ENCODE assay signal across 25 cellular contexts in the genomic region with DNA sequence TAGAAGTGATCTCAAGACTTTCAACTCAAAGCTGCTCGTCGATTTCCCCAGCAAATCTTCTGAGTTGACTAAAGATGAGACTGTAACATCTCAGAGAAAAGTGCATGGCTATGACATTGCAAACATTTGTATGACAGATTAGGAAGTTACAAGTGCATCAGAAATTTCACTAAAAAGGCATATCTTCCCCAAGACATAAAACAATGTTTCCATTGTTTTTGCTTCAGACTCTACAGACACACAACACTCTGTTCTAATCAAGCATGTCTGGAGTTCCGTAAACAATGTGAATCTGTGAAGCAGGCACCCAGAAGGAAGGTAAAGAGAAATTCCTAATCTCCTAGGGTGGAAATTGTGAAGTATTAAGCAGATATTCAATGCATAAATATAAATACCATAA.
"Had no signal": no experiment of that assay in that cellular context is flagged by ENCODE, and none has a peak within 500 bp of the region (broad histone marks: within the 10 kb centered on the region; RNA-seq: fewer than 3 reads in every experiment).

No MANE protein-coding gene starts in this region.

- H3K9me3 Mint-ChIP-seq: activated B cell treated with CpG ODN at 0.5 μM for 24 hours; activated naive CD4-positive, alpha-beta T cell treated with anti-CD3 and anti-CD28 coated beads, Interleukin-2, amount 50 U/mL, for 24 hours had no signal

- DNase-seq: activated B cell treated with CpG ODN at 0.5 μM for 24 hours; activated CD4-positive, alpha-beta T cell treated with anti-CD3 and anti-CD28 coated beads for 1 hour; activated CD4-positive, alpha-beta T cell treated with anti-CD3 and anti-CD28 coated beads, Interleukin-2, amount 10 ng/mL, durations not matched to agents 24 days and 14 days; activated CD4-positive, alpha-beta T cell treated with anti-CD3 and anti-CD28 coated beads, Interleukin-2, amount 50 U/mL, for 48 hours; activated CD8-positive, alpha-beta memory T cell treated with anti-CD3 and anti-CD28 coated beads, Interleukin-2, amount 10 ng/mL, durations not matched to agents 7 days and 5 days; activated effector memory CD4-positive, alpha-beta T cell treated with Interleukin-2 at 50 U/mL for 16 hours; activated naive CD4-positive, alpha-beta T cell; activated naive CD8-positive, alpha-beta T cell treated with anti-CD3 and anti-CD28 coated beads, Interleukin-2, amount 50 U/mL, for 24 hours; activated T-cell treated with anti-CD3 and anti-CD28 coated beads, Interleukin-2, amount 50 U/mL, for 24 hours; amniotic stem cell; body of pancreas; central memory CD4-positive, alpha-beta T cell; Kasumi-1; NCI-H1092 treated with DMSO at 0.1 percent for 48 hours; NCI-H1417 treated with DMSO at 0.1 percent for 48 hours; NCI-H1694; NCI-H2029 treated with DMSO at 0.1 percent for 48 hours; NCI-H345; NCI-H510A treated with DMSO at 0.1 percent for 48 hours; Peyer's patch; SHP77; T-helper 17 cell; T-helper 9 cell had no signal

- H3K27ac Mint-ChIP-seq: activated B cell treated with CpG ODN at 0.5 μM for 24 hours; activated CD4-positive, alpha-beta T cell treated with anti-CD3 and anti-CD28 coated beads, Interleukin-2, amount 10 ng/mL, durations not matched to agents 24 days and 14 days; activated CD8-positive, alpha-beta memory T cell treated with anti-CD3 and anti-CD28 coated beads, Interleukin-2, amount 10 ng/mL, durations not matched to agents 7 days and 5 days; activated naive CD4-positive, alpha-beta T cell treated with anti-CD3 and anti-CD28 coated beads, Interleukin-2, amount 50 U/mL, for 24 hours; activated naive CD8-positive, alpha-beta T cell treated with anti-CD3 and anti-CD28 coated beads, Interleukin-2, amount 50 U/mL, for 24 hours; activated T-cell treated with anti-CD3 and anti-CD28 coated beads, Interleukin-2, amount 50 U/mL, for 24 hours; activated T-helper 1 cell treated with anti-CD3 and anti-CD28 coated beads, Interleukin-12 subunit alpha, Interleukin-12 subunit beta, Interleukin-2, Interleukin-4 antibody, amounts not matched to agents 30 ng/mL and 10 ng/mL and 1 ng/mL, durations not matched to agents 14 hours and 24 hours and 36 hours; T-helper 17 cell had no signal

- ATAC-seq: activated CD8-positive, alpha-beta memory T cell treated with anti-CD3 and anti-CD28 coated beads, Interleukin-2, amount 10 ng/mL, durations not matched to agents 7 days and 5 days; activated naive CD8-positive, alpha-beta T cell treated with anti-CD3 and anti-CD28 coated beads, Interleukin-2, amount 50 U/mL, for 24 hours; body of pancreas; T-helper 17 cell had no signal

- H3K36me3 Mint-ChIP-seq: activated CD8-positive, alpha-beta memory T cell treated with anti-CD3 and anti-CD28 coated beads, Interleukin-2, amount 10 ng/mL, durations not matched to agents 7 days and 5 days; activated naive CD4-positive, alpha-beta T cell treated with anti-CD3 and anti-CD28 coated beads, Interleukin-2, amount 50 U/mL, for 24 hours had no signal
